In genomic region chr20:49986049-49986448, GRCh38 we compare ENCODE assay signal across 13 cellular contexts. TPM values are rescaled to one million over a fixed set of nuclear protein-coding genes. Genes with fewer than 3 reads are reported as not detected.
DNase-seq lines count a peak whose midpoint lies in the region; TF ChIP-seq lines count a peak whose summit lies in the region.
"Had no signal": no experiment of that assay in that cellular context is flagged by ENCODE, and none has a peak within 500 bp of the region (broad histone marks: within the 10 kb centered on the region; RNA-seq: fewer than 3 reads in every experiment).

No MANE protein-coding gene starts in this region.

- H3K36me3 ChIP-seq in SJSA1 (peaks cover 72% of the 10 kb centered on the region), spleen (peaks cover 0 to 13% (median 0%) of the 10 kb centered on the region in 6 donors), testis (ENCODE audit: low read depth, missing control alignments) (no peaks in the 10 kb centered on the region)

- TF ChIP-seq POLR2A in spleen (IDR thresholded peaks at IDR 0.05) = no peak
- no peak for TF ChIP-seq POLR2A in testis (IDR thresholded peaks at IDR 0.05)

- H3K4me3 ChIP-seq in SJSA1 = peak overlapping the region; percentile 88
- H3K4me3 ChIP-seq in fibroblast of villous mesenchyme (ENCODE audit: low read depth, low read length) = peak overlapping the region; percentile 86
- H3K4me3 ChIP-seq in spleen = peak overlapping the region in 7 of 8 donors; percentile 42 to 70 (median 51)
- H3K4me3 ChIP-seq in testis = no peak overlapping the region

- H3K27ac ChIP-seq in SJSA1 = no peak overlapping the region
- H3K27ac ChIP-seq in spleen = peak overlapping the region in 4 of 8 donors; percentile 75 to 83 (median 82)
- H3K27ac ChIP-seq in testis = no peak overlapping the region
- H3K27ac ChIP-seq: parathyroid adenoma had no signal

- H3K4me1 ChIP-seq in SJSA1 (replicated peaks) (peaks cover 77% of the 10 kb centered on the region), spleen (peaks cover 9 to 86% (median 55%) of the 10 kb centered on the region in 6 donors), testis (peaks cover 47% of the 10 kb centered on the region)

- intact Hi-C loops in spleen (cut with DNase I; ENCODE audit: low total_unique reads) (no loop called here), testis (cut with DNase I; ENCODE audit: low total_unique reads) (no loop called here)

- DNase-seq in EH (ENCODE audit: low read depth) (peak; percentile 27), SJSA1 (ENCODE audit: low read depth in 1 of 2, low spot score in 2 of 2) (peak in 1 of 2 experiments; percentile 38), fibroblast of villous mesenchyme (ENCODE audit: low read depth) (no peak), spleen (no peak), UCSD-AML1 (lab: John Stamatoyannopoulos, UW; ENCODE audit: unreplicated experiment) (no peak), testis (no peak), NOMO-1 (lab: John Stamatoyannopoulos, UW; ENCODE audit: unreplicated experiment in 2 of 2) (no peak), iPS-NIHi7 (ENCODE audit: extremely low spot score) (no peak)
- DNase-seq: activated CD4-positive, alpha-beta T cell treated with anti-CD3 and anti-CD28 coated beads, Interleukin-2, amount 50 U/mL, for 48 hours; H9; NCI-H1105 had no signal

- 81 to 95% (median 86%) methylated on average over 2 to 4 of the region's 4 CpGs for WGBS in spleen, 5 donors
- 83 to 88% methylated on average over 2 to 4 of the region's 4 CpGs for WGBS in testis, 2 donors

- TF ChIP-seq CTCF in fibroblast of villous mesenchyme (IDR thresholded peaks at IDR 0.05; ENCODE audit: insufficient read depth, low read depth, low read length) (no peak), spleen (IDR thresholded peaks at IDR 0.05 in 8 of 11, conservative IDR thresholded peaks at IDR 0.05 in 3 of 11) (no peak), testis (IDR thresholded peaks at IDR 0.05) (no peak)

- H3K9me3 ChIP-seq in SJSA1 (replicated peaks) (peaks cover 3% of the 10 kb centered on the region; the same call in 1 of the 2 replicates), spleen (no peaks in the 10 kb centered on the region), testis (no peaks in the 10 kb centered on the region)

- H3K27me3 ChIP-seq in SJSA1 (replicated peaks) (no peaks in the 10 kb centered on the region), spleen (replicated peaks in 1 of 7) (peaks cover 0 to 17% (median 0%) of the 10 kb centered on the region in 7 donors), testis (no peaks in the 10 kb centered on the region)

RNA-seq across cellular contexts. Expression of gene SNAI1, which starts 3.3 kb away (rescaled TPM):
- 11.4 and 24.2 TPM in 2 replicates for total RNA-seq in SJSA1 (2014; rRNA removed; shearing (Covaris generic))
- total RNA-seq in fibroblast of villous mesenchyme = 1.3 TPM in 2 replicates
- 10 to 100 TPM in 2 of 7 donors, 1 to 10 TPM in 5; 2.1 to 10.5 (median 8.3) TPM for total RNA-seq in spleen
- 1 to 10 TPM; 1.3 to 2.4 (median 1.7) TPM for polyA plus RNA-seq in spleen
- 1 to 10 TPM; 7.0 to 7.6 TPM for total RNA-seq in testis
- 4.0 TPM for polyA plus RNA-seq in testis (ENCODE audit: insufficient read depth, low read depth, low replicate concordance)
- total RNA-seq: bronchial epithelial cell had no signal

RNA-seq across cellular contexts. Expression of gene RNF114, which starts 49.9 kb away (rescaled TPM):
- 168 and 175 TPM in 2 replicates for total RNA-seq in SJSA1 (2014; rRNA removed; shearing (Covaris generic))
- total RNA-seq in fibroblast of villous mesenchyme (44.1 and 57.0 TPM in 2 replicates), spleen (100 to 1,000 TPM in 6 of 7 donors, 10 to 100 TPM in 1; 96.5 to 246 (median 113) TPM), testis (100 to 1,000 TPM; 472 to 531 TPM)
- polyA plus RNA-seq in spleen (10 to 100 TPM; 35.5 to 62.0 (median 37.6) TPM), testis (ENCODE audit: insufficient read depth, low read depth, low replicate concordance) (479 TPM)

Comparison
In these comparisons a context has a peak if more than half of its experiments do, and no peak if none do; other contexts are left out.
1. H3K4me3 ChIP-seq: peak in SJSA1 (single experiment), fibroblast of villous mesenchyme (single experiment) and spleen (7 of 8); none in testis (0 of 2).